In the genomic region with DNA sequence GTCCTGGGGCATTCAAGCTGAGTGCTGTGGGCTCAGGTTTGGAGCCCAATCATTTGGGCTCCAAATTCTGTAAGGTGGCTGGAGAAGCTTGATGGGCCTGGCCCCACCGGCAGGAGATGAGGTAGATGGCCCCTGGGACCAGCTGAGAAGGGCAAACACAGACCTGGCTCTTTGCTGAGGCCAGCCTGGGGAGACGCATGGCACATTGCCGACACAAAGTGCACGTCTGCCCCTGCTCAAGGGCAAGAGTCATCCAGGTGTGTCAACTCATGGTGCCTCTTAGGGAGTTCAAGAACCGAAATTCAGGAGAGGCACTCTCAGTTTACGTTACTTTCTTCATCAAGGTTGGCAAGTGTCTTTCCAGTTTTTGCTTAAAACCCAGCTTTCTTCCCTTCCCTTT, we compare ENCODE assay signal across 20 cellular contexts.
DNase-seq lines count a peak whose midpoint lies in the region; ATAC-seq, FAIRE-seq and TF ChIP-seq lines count a peak whose summit lies in the region.
"Had no signal": no experiment of that assay in that cellular context is flagged by ENCODE, and none has a peak within 500 bp of the region (broad histone marks: within the 10 kb centered on the region; RNA-seq: fewer than 3 reads in every experiment).

No MANE protein-coding gene starts in this region.

- H3K4me2 ChIP-seq in HepG2 (ENCODE audit: low read depth, low read length) = no peak overlapping the region
- H3K4me2 ChIP-seq: BLaER1 treated with 17β-estradiol and CSF1 and Interleukin-3, amounts not matched to agents 10 nM and 100 nM; GM23338 had no signal

- TF ChIP-seq RAD21 in HepG2 (CRISPR knock-in tag; IDR thresholded peaks at IDR 0.05) = no peak

- H3K4me3 ChIP-seq in HepG2 (replicated peaks in 1 of 3; ENCODE audit: insufficient read depth in 1 of 3, low read depth in 2 of 3, low read length in 3 of 3) (no peak overlapping the region), thoracic aorta (no peak overlapping the region), aorta (ENCODE audit: low read length in 2 of 2) (no peak overlapping the region)
- H3K4me3 ChIP-seq in effector memory CD4-positive, alpha-beta T cell (ENCODE audit: insufficient read depth, low read depth, low read length, poor library complexity, severe bottlenecking) = no peak overlapping the region
- H3K4me3 ChIP-seq: BLaER1 treated with 17β-estradiol and CSF1 and Interleukin-3, amounts not matched to agents 10 nM and 100 nM; GM23338 had no signal

- no peak overlapping the region for H3K27ac ChIP-seq in HepG2 (ENCODE audit: extremely low read length, insufficient read depth, low read length)
- peak overlapping the region; percentile 42 to 97 for H3K27ac ChIP-seq in thoracic aorta
- H3K27ac ChIP-seq in aorta (ENCODE audit: low read depth in 1 of 2, low read length in 2 of 2) = no peak overlapping the region
- no peak overlapping the region for H3K27ac ChIP-seq in effector memory CD4-positive, alpha-beta T cell (ENCODE audit: insufficient read depth, low read length, poor library complexity, severe bottlenecking)
- H3K27ac ChIP-seq: BLaER1 treated with 17β-estradiol and CSF1 and Interleukin-3, amounts not matched to agents 10 nM and 100 nM; HL-60 had no signal

- no peak overlapping the region for H3K9ac ChIP-seq in HepG2 (ENCODE audit: insufficient read depth, low read depth, low read length)
- H3K9ac ChIP-seq: BLaER1 treated with 17β-estradiol and CSF1 and Interleukin-3, amounts not matched to agents 10 nM and 100 nM had no signal

- WGBS in HepG2 (ENCODE audit: low lambda C conversion rate) = 85% methylated on average over 2 of the region's 6 CpGs
- 81 to 82% methylated on average over 6 of the region's 6 CpGs for WGBS in aorta, 2 donors

- CTCF ChIA-PET in HepG2 (lab: Yijun Ruan, JAX; ENCODE audit: low intra/inter-chr PET ratio, low total read pairs) = no interaction called here

- DNase-seq in DMS79 (lab: John Stamatoyannopoulos, UW) (peak; percentile 53), NCI-H69 (lab: John Stamatoyannopoulos, UW) (peak; percentile 27), HepG2 (ENCODE audit: low spot score) (no peak), thoracic aorta (ENCODE audit: low spot score) (no peak), aorta (no peak), cardiac septum (ENCODE audit: low spot score) (no peak), dedifferentiated amniotic fluid mesenchymal stem cell (ENCODE audit: extremely low spot score) (no peak)
- no peak for DNase-seq in effector memory CD4-positive, alpha-beta T cell
- DNase-seq: Calu3; CD8-positive, alpha-beta T cell; DMS 273 treated with DMSO at 0.1 percent for 48 hours; DMS53; GDM1; HCEC 1CT had no signal

- H3K79me2 ChIP-seq in HepG2 (ENCODE audit: insufficient read depth, low read length) = no peaks in the 10 kb centered on the region

- H3K9me3 ChIP-seq in HepG2 (ENCODE audit: low read length) = no peaks in the 10 kb centered on the region
- no peaks in the 10 kb centered on the region for H3K9me3 ChIP-seq in thoracic aorta
- H3K9me3 ChIP-seq in aorta (ENCODE audit: control insufficient read depth, low read length) = no peaks in the 10 kb centered on the region
- H3K9me3 ChIP-seq in effector memory CD4-positive, alpha-beta T cell (ENCODE audit: control insufficient read depth, low read length) = no peaks in the 10 kb centered on the region
- H3K9me3 ChIP-seq: BLaER1 treated with 17β-estradiol and CSF1 and Interleukin-3, amounts not matched to agents 10 nM and 100 nM had no signal

- TF ChIP-seq POLR2A in HepG2 (IDR thresholded peaks at IDR 0.05; ENCODE audit: insufficient read depth in 1 of 2, low read depth in 2 of 2, low read length in 2 of 2) = no peak

- in situ Hi-C loops in HepG2 (cut with HindIII; ENCODE audit: extremely low pct_ligation_motif_present, low pct_unique_long_range_greater_than_20kb) = no loop called here

- H3K4me1 ChIP-seq in HepG2 (ENCODE audit: insufficient read depth, low read length) (peaks cover 57% of the 10 kb centered on the region), thoracic aorta (ENCODE audit: control insufficient read depth in 1 of 2, low read depth in 2 of 2) (peaks cover 54 to 97% of the 10 kb centered on the region in 2 donors), aorta (ENCODE audit: control insufficient read depth in 1 of 2, insufficient read depth in 2 of 2, low read length in 2 of 2) (peaks cover 8 to 9% of the 10 kb centered on the region in 2 donors)
- no peaks in the 10 kb centered on the region for H3K4me1 ChIP-seq in effector memory CD4-positive, alpha-beta T cell (ENCODE audit: control insufficient read depth, insufficient read depth, low read length, poor library complexity, severe bottlenecking)
- H3K4me1 ChIP-seq: BLaER1 treated with 17β-estradiol and CSF1 and Interleukin-3, amounts not matched to agents 10 nM and 100 nM had no signal

- intact Hi-C loops in HepG2 (cut with micrococcal nuclease; ENCODE audit: unreplicated experiment) = no loop called here
- intact Hi-C loops in aorta (cut with DNase I) = loop anchor here (5.0 kb wide), 2 partner anchors 112 to 257 kb away; partner anchors contain the start of gene ZNF503 (in 2 of the 2)
- intact Hi-C loops in cardiac septum (cut with DNase I) = loop anchor here (10.0 kb wide), 1 partner anchor 194 kb away; no protein-coding TSS in a partner anchor

- no TSS peak for BruUV-seq in HepG2 (replicated peaks; lab: Mats Ljungman, UMichigan)

- POLR2A ChIA-PET in HepG2 (lab: Yijun Ruan, JAX) = no interaction called here

- no peak for FAIRE-seq in HepG2 (lab: Jason Lieb, UNC)
- FAIRE-seq: GM12892, GM18507, H54 had no signal

- no peak for TF ChIP-seq CTCF in HepG2 (CRISPR knock-in tag; IDR thresholded peaks at IDR 0.05)
- no peak for TF ChIP-seq CTCF in thoracic aorta (IDR thresholded peaks at IDR 0.05)

- no peak for TF ChIP-seq EP300 in HepG2 (IDR thresholded peaks at IDR 0.05; ENCODE audit: low read depth in 2 of 2, low read length in 2 of 2)
- TF ChIP-seq EP300 in HepG2 (CRISPR knock-in tag; IDR thresholded peaks at IDR 0.05; ENCODE audit: borderline replicate concordance) = no peak

- no peak for ATAC-seq in HepG2
- no peak for ATAC-seq in thoracic aorta (ENCODE audit: insufficient number of reproducible peaks, low FRiP score, low read depth)
- no peak for ATAC-seq in aorta (ENCODE audit: low FRiP score)
- ATAC-seq: CD8-positive, alpha-beta T cell; GM23338 had no signal

- H3K27me3 ChIP-seq in HepG2 (ENCODE audit: control insufficient read depth in 1 of 2, insufficient read depth in 2 of 2, low read length in 2 of 2) = no peaks in the 10 kb centered on the region
- H3K27me3 ChIP-seq in thoracic aorta (replicated peaks; ENCODE audit: insufficient read depth) = no peaks in the 10 kb centered on the region
- no peaks in the 10 kb centered on the region for H3K27me3 ChIP-seq in aorta (ENCODE audit: control insufficient read depth in 1 of 2, insufficient read depth in 2 of 2, low read length in 1 of 2)
- no peaks in the 10 kb centered on the region for H3K27me3 ChIP-seq in effector memory CD4-positive, alpha-beta T cell (replicated peaks; ENCODE audit: control insufficient read depth, insufficient read depth, low read length, poor library complexity, severe bottlenecking)
- H3K27me3 ChIP-seq: BLaER1 treated with 17β-estradiol and CSF1 and Interleukin-3, amounts not matched to agents 10 nM and 100 nM had no signal

- no peak overlapping the region for H2AFZ ChIP-seq in HepG2 (ENCODE audit: low read length)
- H2AFZ ChIP-seq: GM23338 had no signal

- H3K36me3 ChIP-seq in HepG2 (replicated peaks in 1 of 2; ENCODE audit: control insufficient read depth in 1 of 2, insufficient read depth in 2 of 2, low read length in 2 of 2) (no peaks in the 10 kb centered on the region; a peak in 1 of 5 replicates), thoracic aorta (no peaks in the 10 kb centered on the region), aorta (ENCODE audit: control insufficient read depth in 1 of 2, insufficient read depth in 2 of 2, low read length in 1 of 2) (no peaks in the 10 kb centered on the region)
- no peaks in the 10 kb centered on the region for H3K36me3 ChIP-seq in effector memory CD4-positive, alpha-beta T cell (ENCODE audit: control insufficient read depth, insufficient read depth, low read length)
- H3K36me3 ChIP-seq: BLaER1 treated with 17β-estradiol and CSF1 and Interleukin-3, amounts not matched to agents 10 nM and 100 nM had no signal

- no peaks in the 10 kb centered on the region for H4K20me1 ChIP-seq in HepG2 (ENCODE audit: insufficient read depth, low read length)
- H4K20me1 ChIP-seq: BLaER1 treated with 17β-estradiol and CSF1 and Interleukin-3, amounts not matched to agents 10 nM and 100 nM had no signal

TF ChIP-seq in HepG2, 621 proteins besides CTCF, POLR2A, EP300 and RAD21:
- no peak for TF ChIP-seq ZNF563 (CRISPR knock-in tag; IDR thresholded peaks at IDR 0.05)
- no peak for TF ChIP-seq ZNF446 (CRISPR knock-in tag; IDR thresholded peaks at IDR 0.05)
- TF ChIP-seq, protein P1, sequence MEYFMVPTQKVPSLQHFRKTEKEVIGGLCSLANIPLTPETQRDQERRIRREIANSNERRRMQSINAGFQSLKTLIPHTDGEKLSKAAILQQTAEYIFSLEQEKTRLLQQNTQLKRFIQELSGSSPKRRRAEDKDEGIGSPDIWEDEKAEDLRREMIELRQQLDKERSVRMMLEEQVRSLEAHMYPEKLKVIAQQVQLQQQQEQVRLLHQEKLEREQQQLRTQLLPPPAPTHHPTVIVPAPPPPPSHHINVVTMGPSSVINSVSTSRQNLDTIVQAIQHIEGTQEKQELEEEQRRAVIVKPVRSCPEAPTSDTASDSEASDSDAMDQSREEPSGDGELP (IDR thresholded peaks at IDR 0.05; ENCODE audit: borderline replicate concordance, low read depth) = peak; percentile 12; the same call in 1 of the 2 replicates

Comparison
In these comparisons a context has a peak if more than half of its experiments do, and no peak if none do; other contexts are left out.
1. DNase-seq: peak in DMS79 (single experiment) and NCI-H69 (single experiment); none in HepG2 (single experiment), thoracic aorta (single experiment), aorta (0 of 2), cardiac septum (single experiment), dedifferentiated amniotic fluid mesenchymal stem cell (single experiment) and effector memory CD4-positive, alpha-beta T cell (0 of 3).
2. H3K27ac ChIP-seq: peak in thoracic aorta (2 of 2); none in HepG2 (single experiment), aorta (0 of 2) and effector memory CD4-positive, alpha-beta T cell (single experiment).